Comparison of ENCODE assay signal across 8 cellular contexts in genomic region chr6:35468181-35468979, GRCh38. TPM values are rescaled to one million over a fixed set of nuclear protein-coding genes. Genes with fewer than 3 reads are reported as not detected.
A peak's percentile ranks its signal among the peaks of the same experiment; 100 is the strongest.
DNase-seq lines count a peak whose midpoint lies in the region; FAIRE-seq and TF ChIP-seq lines count a peak whose summit lies in the region.

RPL10A (plus strand) TSS chr6:35468401; CDS start chr6:35468435, 34 bp downstream.

- TF ChIP-seq POLR2A in H54 (IDR thresholded peaks at IDR 0.05; ENCODE audit: low read depth, low read length), result peak; percentile 99

- H3K27me3 ChIP-seq in MG63 (no peaks in the 10 kb centered on the region), neural progenitor cell (peaks cover 6% of the 10 kb centered on the region)

- no peak for FAIRE-seq in H54 (lab: Jason Lieb, UNC)

- H3K36me3 Mint-ChIP-seq in neural progenitor cell, result peaks cover 32% of the 10 kb centered on the region

- DNase-seq in H54 (ENCODE audit: insufficient read length, low spot score), result peak; percentile 93
- DNase-seq in MG63, result peak; percentile 92
- DNase-seq in SHP77 treated with DMSO at 0.1 percent for 48 hours (lab: John Stamatoyannopoulos, UW), result peak; percentile 79
- peak; percentile 82 for DNase-seq in activated gamma-delta T cell (lab: John Stamatoyannopoulos, UW)
- DNase-seq in fibroblast of villous mesenchyme (ENCODE audit: low read depth), result peak; percentile 97
- DNase-seq in neural progenitor cell (ENCODE audit: low spot score), result peak; percentile 98
- DNase-seq in stromal cell of bone marrow (ENCODE audit: low read depth), result peak; percentile 94

- H3K36me3 ChIP-seq in ES-I3 (ENCODE audit: insufficient read depth, low read length), result peaks cover 39% of the 10 kb centered on the region
- peaks cover 53% of the 10 kb centered on the region for H3K36me3 ChIP-seq in MG63
- no peaks in the 10 kb centered on the region for H3K36me3 ChIP-seq in neural progenitor cell

- peak within 1 kb of the TSS; percentile 97 for H3K4me3 ChIP-seq in MG63
- H3K4me3 ChIP-seq in fibroblast of villous mesenchyme (ENCODE audit: low read depth, low read length), result peak within 1 kb of the TSS; percentile 81
- H3K4me3 ChIP-seq in neural progenitor cell, result peak within 1 kb of the TSS; percentile 81

- H3K27ac ChIP-seq in neural progenitor cell, result peak within 1 kb of the TSS; percentile 84

- H3K9me3 Mint-ChIP-seq in neural progenitor cell, result no peaks in the 10 kb centered on the region

- peaks cover 45% of the 10 kb centered on the region for H3K79me2 ChIP-seq in neural progenitor cell (ENCODE audit: low read depth)

- peak within 1 kb of the TSS; percentile 88 for H3K9ac ChIP-seq in ES-I3 (ENCODE audit: low read depth, low read length)
- H3K9ac ChIP-seq in neural progenitor cell, result peak within 1 kb of the TSS; percentile 94

- peaks cover 32% of the 10 kb centered on the region for H3K4me1 Mint-ChIP-seq in neural progenitor cell

- peak within 1 kb of the TSS; percentile 96 for H3K27ac Mint-ChIP-seq in neural progenitor cell

- H3K4me3 Mint-ChIP-seq in neural progenitor cell, result peak within 1 kb of the TSS; percentile 93

- peaks cover 50% of the 10 kb centered on the region for H4K20me1 ChIP-seq in neural progenitor cell (ENCODE audit: low read depth)

- peak within 1 kb of the TSS; percentile 99 for H3K4me2 ChIP-seq in neural progenitor cell

- TF ChIP-seq CTCF in fibroblast of villous mesenchyme (IDR thresholded peaks at IDR 0.05; ENCODE audit: insufficient read depth, low read depth, low read length) (peak; percentile 94), neural progenitor cell (IDR thresholded peaks at IDR 0.05) (peak; percentile 95)

- H3K4me1 ChIP-seq in ES-I3 (ENCODE audit: insufficient read depth, low read length), result peaks cover 15% of the 10 kb centered on the region
- H3K4me1 ChIP-seq in neural progenitor cell, result peaks cover 19% of the 10 kb centered on the region

- peaks cover 13% of the 10 kb centered on the region for H3K27me3 Mint-ChIP-seq in neural progenitor cell (ENCODE audit: insufficient read depth, low read depth)

- H3K9me3 ChIP-seq in ES-I3 (ENCODE audit: control insufficient read depth, insufficient read depth, low read length) (no peaks in the 10 kb centered on the region), MG63 (0 out of 2 replicates have a peak, but pooled peaks cover 2% of the 10 kb centered on the region), neural progenitor cell (ENCODE audit: low read depth) (no peaks in the 10 kb centered on the region)

- H3F3A ChIP-seq in neural progenitor cell (ENCODE audit: low read depth), result peaks cover 64% of the 10 kb centered on the region

- H2AFZ ChIP-seq in neural progenitor cell (replicated peaks), result peak within 1 kb of the TSS; percentile 86

RNA-seq across cellular contexts. Expression of gene RPL10A, which starts in this region (rescaled TPM):
- 1,962 and 2,782 TPM in 2 replicates for total RNA-seq in MG63 (2014; rRNA removed; shearing (Covaris generic); ENCODE audit: low replicate concordance)
- total RNA-seq in fibroblast of villous mesenchyme, result 1,513 and 2,144 TPM in 2 replicates
- total RNA-seq in neural progenitor cell (ENCODE audit: low replicate concordance), result 2,002 and 2,026 TPM in 2 replicates

Comparison
In these comparisons a context has a peak if more than half of its experiments do, and no peak if none do; other contexts are left out.
1. Peak in every context shown above with its lines: DNase-seq, H3K4me3 ChIP-seq and H3K27ac ChIP-seq.